ENCODE assay signal across 28 cellular contexts in the genomic region with DNA sequence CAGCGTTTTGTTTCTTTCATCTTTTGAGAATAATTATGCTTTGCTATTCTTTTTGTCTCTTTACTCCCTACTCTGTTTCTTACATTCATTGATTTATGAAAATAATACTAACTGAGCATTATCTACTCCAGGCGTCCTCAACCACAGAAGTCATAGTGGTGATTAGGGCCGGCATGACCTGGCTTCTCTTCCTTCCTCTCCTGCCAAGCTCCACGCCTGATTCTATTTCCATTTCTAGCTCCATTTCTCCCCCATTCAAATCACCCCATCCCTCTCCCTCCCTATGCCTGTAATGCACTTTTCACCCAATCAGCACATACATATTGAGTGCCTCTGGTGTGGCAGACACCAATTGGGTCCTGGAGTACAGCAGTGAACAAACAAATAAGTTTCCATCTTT.
"Had no signal": no experiment of that assay in that cellular context is flagged by ENCODE, and none has a peak within 500 bp of the region (broad histone marks: within the 10 kb centered on the region; RNA-seq: fewer than 3 reads in every experiment).

No MANE protein-coding gene starts in this region.

- H3K4me1 ChIP-seq: ascending aorta, SJSA1 had no signal

- DNase-seq: activated CD4-positive, alpha-beta T cell treated with anti-CD3 and anti-CD28 coated beads, Interleukin-2, amount 10 ng/mL, durations not matched to agents 24 days and 14 days; activated CD4-positive, alpha-beta T cell treated with anti-CD3 and anti-CD28 coated beads, Interleukin-2, amount 50 U/mL, for 4 hours; activated CD8-positive, alpha-beta T cell treated with anti-CD3 and anti-CD28 coated beads for 36 hours; activated effector memory CD4-positive, alpha-beta T cell treated with anti-CD3 and anti-CD28 coated beads, Interleukin-2, amount 50 U/mL, for 16 hours; activated naive CD4-positive, alpha-beta T cell; activated naive CD8-positive, alpha-beta T cell treated with anti-CD3 and anti-CD28 coated beads, Interleukin-2, amount 10 ng/mL, durations not matched to agents 7 days and 5 days; activated T-cell treated with anti-CD3 and anti-CD28 coated beads, Interleukin-2, amount 50 U/mL, for 1 hour; activated T-cell treated with anti-CD3 and anti-CD28 coated beads, Interleukin-2, amount 50 U/mL, for 72 hours; amygdala; IMR-90; Karpas-422; KBM-7; NCI-H1105; NCI-H1417 treated with DMSO at 0.1 percent for 48 hours; NCI-H187 treated with DMSO at 0.1 percent for 48 hours; NCI-H2081; NCI-H2227 treated with DMSO at 0.1 percent for 48 hours; NCI-H446; NCI-H510A treated with DMSO at 0.1 percent for 48 hours; NCI-H748 treated with DMSO at 0.1 percent for 48 hours; NK-92 treated with Interleukin-12 subunit alpha and Interleukin-12 subunit beta, amount 100 ng/mL, for 24 hours; PC-9; SHP77 treated with DMSO at 0.1 percent for 48 hours; SK-N-SH had no signal

- H3K27me3 ChIP-seq: ascending aorta, cardiac muscle cell, SJSA1 had no signal

- ATAC-seq: activated CD8-positive, alpha-beta T cell treated with anti-CD3 and anti-CD28 coated beads for 36 hours; activated T-cell treated with anti-CD3 and anti-CD28 coated beads, Interleukin-2, amount 50 U/mL, for 72 hours; activated T-helper 17 cell treated with anti-CD3 and anti-CD28 coated beads, Interleukin-2, amount 50 U/mL, for 72 hours had no signal

- H3K4me3 ChIP-seq: ascending aorta, cardiac muscle cell, PC-9, SJSA1 had no signal

- H3K36me3 ChIP-seq: ascending aorta, cardiac muscle cell, SJSA1 had no signal

- H3K9me3 ChIP-seq: ascending aorta, SJSA1, SK-N-SH had no signal

- H3K27ac ChIP-seq: ascending aorta, cardiac muscle cell, PC-9, SJSA1 had no signal
